ENCODE assay signal across 12 cellular contexts in genomic region chr14:101814869-101815268, GRCh38. TPM values are rescaled to one million over a fixed set of nuclear protein-coding genes. Genes with fewer than 3 reads are reported as not detected.
DNase-seq lines count a peak whose midpoint lies in the region; ATAC-seq and TF ChIP-seq lines count a peak whose summit lies in the region.
"Had no signal": no experiment of that assay in that cellular context is flagged by ENCODE, and none has a peak within 500 bp of the region (broad histone marks: within the 10 kb centered on the region; RNA-seq: fewer than 3 reads in every experiment).

No MANE protein-coding gene starts in this region.

- peaks cover 6% of the 10 kb centered on the region for H3F3A ChIP-seq in Loucy (ENCODE audit: low read depth)

- H3K27me3 Mint-ChIP-seq in CD4-positive, CD25-positive, alpha-beta regulatory T cell, result peaks cover 5% of the 10 kb centered on the region
- H3K27me3 Mint-ChIP-seq in central memory CD8-positive, alpha-beta T cell, result no peaks in the 10 kb centered on the region
- H3K27me3 Mint-ChIP-seq in neural crest cell (ENCODE audit: low read depth), result no peaks in the 10 kb centered on the region

- H3K4me1 Mint-ChIP-seq in CD4-positive, CD25-positive, alpha-beta regulatory T cell, result peaks cover 40 to 87% (median 68%) of the 10 kb centered on the region in 4 donors
- H3K4me1 Mint-ChIP-seq in central memory CD8-positive, alpha-beta T cell, result peaks cover 80% of the 10 kb centered on the region
- H3K4me1 Mint-ChIP-seq in neural crest cell, result peaks cover 24% of the 10 kb centered on the region

- no peaks in the 10 kb centered on the region for H3K27me3 ChIP-seq in CD4-positive, CD25-positive, alpha-beta regulatory T cell (ENCODE audit: control insufficient read depth, insufficient read depth, low read length)
- H3K27me3 ChIP-seq in Loucy (ENCODE audit: insufficient read depth, low read length, poor library complexity, severe bottlenecking), result no peaks in the 10 kb centered on the region

- H3K79me2 ChIP-seq in Loucy (ENCODE audit: insufficient read depth, low read length), result peaks cover 94% of the 10 kb centered on the region

- no peak for ATAC-seq in CD4-positive, CD25-positive, alpha-beta regulatory T cell (ENCODE audit: low read depth in 2 of 2)
- ATAC-seq in central memory CD8-positive, alpha-beta T cell (replicated peaks; ENCODE audit: extremely low read depth, poor library complexity, severe bottlenecking), result no peak
- ATAC-seq in omental fat pad (ENCODE audit: low FRiP score) (no peak), GM18502 (IDR thresholded peaks at IDR 0.05; ENCODE audit: poor library complexity, unreplicated experiment) (no peak), HG02852 (IDR thresholded peaks at IDR 0.05; ENCODE audit: unreplicated experiment) (no peak)
- ATAC-seq: GM23338 had no signal

- H3K9me2 ChIP-seq in Loucy (replicated peaks; ENCODE audit: low read depth, low read length), result no peaks in the 10 kb centered on the region

- peaks cover 68% of the 10 kb centered on the region for H4K20me1 ChIP-seq in Loucy (ENCODE audit: insufficient read depth, low read length, poor library complexity, severe bottlenecking)

- peak overlapping the region; percentile 98 for H3K9ac ChIP-seq in Loucy (ENCODE audit: low read depth, low read length, poor library complexity, severe bottlenecking)

- TF ChIP-seq CTCF in Loucy (conservative IDR thresholded peaks at IDR 0.05; ENCODE audit: low read length) (no peak), neural crest cell (conservative IDR thresholded peaks at IDR 0.05) (no peak), omental fat pad (IDR thresholded peaks at IDR 0.05) (no peak)

- peak overlapping the region; percentile 100 for H3K27ac ChIP-seq in CD4-positive, CD25-positive, alpha-beta regulatory T cell (ENCODE audit: insufficient read depth, low read length, poor library complexity, severe bottlenecking)

- no peak overlapping the region for H2AFZ ChIP-seq in Loucy (ENCODE audit: low read length)
- H2AFZ ChIP-seq: GM23338, PC-9 had no signal

- no peaks in the 10 kb centered on the region for H3K9me3 Mint-ChIP-seq in CD4-positive, CD25-positive, alpha-beta regulatory T cell
- H3K9me3 Mint-ChIP-seq in central memory CD8-positive, alpha-beta T cell, result no peaks in the 10 kb centered on the region
- H3K9me3 Mint-ChIP-seq in neural crest cell, result no peaks in the 10 kb centered on the region
- H3K9me3 Mint-ChIP-seq: GM23338 had no signal

- peak overlapping the region; percentile 91 for H3K4me3 ChIP-seq in CD4-positive, CD25-positive, alpha-beta regulatory T cell (ENCODE audit: low read depth, low read length)
- peak overlapping the region; percentile 96 for H3K4me3 ChIP-seq in Loucy (ENCODE audit: low read length, poor library complexity, severe bottlenecking)
- H3K4me3 ChIP-seq: GM23338, PC-9 had no signal

- H3K4me2 ChIP-seq in Loucy (ENCODE audit: low read depth, low read length, poor library complexity, severe bottlenecking), result peak overlapping the region; percentile 99
- H3K4me2 ChIP-seq: GM23338, PC-9 had no signal

- H3K27ac Mint-ChIP-seq in CD4-positive, CD25-positive, alpha-beta regulatory T cell, result peak overlapping the region; percentile 98 to 99 (median 99)
- H3K27ac Mint-ChIP-seq in central memory CD8-positive, alpha-beta T cell (ENCODE audit: low read depth), result peak overlapping the region; percentile 98
- H3K27ac Mint-ChIP-seq in neural crest cell (ENCODE audit: unreplicated experiment), result peak overlapping the region; percentile 62
- H3K27ac Mint-ChIP-seq: GM23338 had no signal

- no peaks in the 10 kb centered on the region for H3K9me3 ChIP-seq in CD4-positive, CD25-positive, alpha-beta regulatory T cell (ENCODE audit: control insufficient read depth in 2 of 2, low read length in 2 of 2)
- no peaks in the 10 kb centered on the region for H3K9me3 ChIP-seq in Loucy (ENCODE audit: insufficient read depth, low read depth, low read length)

- peak in 1 of 3 donors; percentile 37 for DNase-seq in CD4-positive, CD25-positive, alpha-beta regulatory T cell
- DNase-seq in central memory CD8-positive, alpha-beta T cell (ENCODE audit: low spot score in 2 of 2), result no peak
- DNase-seq in neural crest cell (ENCODE audit: low read depth, low spot score) (no peak), iPS-NIHi11 (ENCODE audit: low spot score) (no peak), omental fat pad (ENCODE audit: low spot score) (no peak)
- DNase-seq: NCI-H187, PC-9, T1000 had no signal

- peak overlapping the region; percentile 95 to 97 (median 96) for H3K4me3 Mint-ChIP-seq in CD4-positive, CD25-positive, alpha-beta regulatory T cell
- H3K4me3 Mint-ChIP-seq in central memory CD8-positive, alpha-beta T cell, result peak overlapping the region; percentile 88
- no peak overlapping the region for H3K4me3 Mint-ChIP-seq in neural crest cell
- H3K4me3 Mint-ChIP-seq: GM23338 had no signal

- H3K4me1 ChIP-seq in CD4-positive, CD25-positive, alpha-beta regulatory T cell (ENCODE audit: control insufficient read depth, insufficient read depth, low read length, poor library complexity, severe bottlenecking), result peaks cover 92% of the 10 kb centered on the region
- H3K4me1 ChIP-seq in Loucy (ENCODE audit: insufficient read depth, low read length, poor library complexity, severe bottlenecking), result peaks cover 79% of the 10 kb centered on the region

- H3K36me3 Mint-ChIP-seq in CD4-positive, CD25-positive, alpha-beta regulatory T cell, result peaks cover 50% of the 10 kb centered on the region
- peaks cover 61% of the 10 kb centered on the region for H3K36me3 Mint-ChIP-seq in central memory CD8-positive, alpha-beta T cell (ENCODE audit: insufficient read depth)
- H3K36me3 Mint-ChIP-seq in neural crest cell (ENCODE audit: low read depth), result peaks cover 3% of the 10 kb centered on the region

- peaks cover 9% of the 10 kb centered on the region for H3K36me3 ChIP-seq in CD4-positive, CD25-positive, alpha-beta regulatory T cell (ENCODE audit: control insufficient read depth, insufficient read depth, low read length)
- peaks cover 2% of the 10 kb centered on the region; the same call in 1 of the 2 replicates for H3K36me3 ChIP-seq in Loucy (ENCODE audit: insufficient read depth, low read length)

RNA-seq across cellular contexts. Expression of gene PPP2R5C, which starts 53.4 kb away (rescaled TPM):
- 650 TPM for total RNA-seq in CD4-positive, CD25-positive, alpha-beta regulatory T cell
- polyA plus RNA-seq in CD4-positive, CD25-positive, alpha-beta regulatory T cell, result 100 to 1,000 TPM; 244 to 294 (median 270) TPM
- 122 and 134 TPM in 2 replicates for total RNA-seq in neural crest cell
- total RNA-seq in omental fat pad, result 10 to 100 TPM; 73.7 to 90.5 (median 87.6) TPM
